Comparison of ENCODE assay signal across 8 cellular contexts in genomic region chr1:183024352-183025337, GRCh38. TPM values are rescaled to one million over a fixed set of nuclear protein-coding genes. Genes with fewer than 3 reads are reported as not detected.
DNase-seq lines count a peak whose midpoint lies in the region; ATAC-seq, FAIRE-seq and TF ChIP-seq lines count a peak whose summit lies in the region.

No MANE protein-coding gene starts in this region.

- H3K27me3 ChIP-seq in H7 (ENCODE audit: control insufficient read depth, insufficient read depth, low read length): no peaks in the 10 kb centered on the region
- no peaks in the 10 kb centered on the region for H3K27me3 ChIP-seq in keratinocyte (ENCODE audit: control insufficient read depth, extremely low read depth, insufficient read depth, low read length)

- H3K4me1 ChIP-seq in A549: peaks cover 65% of the 10 kb centered on the region
- peaks cover 45% of the 10 kb centered on the region for H3K4me1 ChIP-seq in keratinocyte (ENCODE audit: control insufficient read depth, extremely low read depth, insufficient read depth, low read length)

- H3K4me1 Mint-ChIP-seq in activated CD8-positive, alpha-beta T cell treated with anti-CD3 and anti-CD28 coated beads, Interleukin-2, amount 10 ng/mL, durations not matched to agents 7 days and 5 days (ENCODE audit: low read depth): peaks cover 11% of the 10 kb centered on the region

- no peaks in the 10 kb centered on the region for H3K36me3 Mint-ChIP-seq in activated CD8-positive, alpha-beta T cell treated with anti-CD3 and anti-CD28 coated beads, Interleukin-2, amount 10 ng/mL, durations not matched to agents 7 days and 5 days (ENCODE audit: low read depth)

- ATAC-seq in A549: no peak
- no peak for ATAC-seq in activated CD8-positive, alpha-beta T cell treated with anti-CD3 and anti-CD28 coated beads, Interleukin-2, amount 10 ng/mL, durations not matched to agents 7 days and 5 days
- ATAC-seq in GM21367 (IDR thresholded peaks at IDR 0.05; ENCODE audit: unreplicated experiment): no peak
- no peak for ATAC-seq in HG02852 (IDR thresholded peaks at IDR 0.05; ENCODE audit: unreplicated experiment)

- no peak for DNase-seq in A549 (ENCODE audit: low read depth in 1 of 2, low spot score in 1 of 2)
- no peak for DNase-seq in H7
- no peak for DNase-seq in activated CD8-positive, alpha-beta T cell treated with anti-CD3 and anti-CD28 coated beads, Interleukin-2, amount 10 ng/mL, durations not matched to agents 7 days and 5 days
- DNase-seq in keratinocyte (ENCODE audit: low read depth, low spot score): no peak
- DNase-seq in NCI-H2227 (lab: John Stamatoyannopoulos, UW; ENCODE audit: unreplicated experiment): no peak

- peak overlapping the region; percentile 1 for H2AFZ ChIP-seq in keratinocyte (ENCODE audit: control insufficient read depth, low read length)

- H3K27me3 Mint-ChIP-seq in activated CD8-positive, alpha-beta T cell treated with anti-CD3 and anti-CD28 coated beads, Interleukin-2, amount 10 ng/mL, durations not matched to agents 7 days and 5 days (ENCODE audit: low read depth): peaks cover 71% of the 10 kb centered on the region

- dilution Hi-C loops in keratinocyte (cut with MboI; ENCODE audit: extremely low pct_ligation_motif_present, low sequenced_read_pairs): no loop called here

- no peaks in the 10 kb centered on the region for H3K9me3 Mint-ChIP-seq in activated CD8-positive, alpha-beta T cell treated with anti-CD3 and anti-CD28 coated beads, Interleukin-2, amount 10 ng/mL, durations not matched to agents 7 days and 5 days (ENCODE audit: insufficient read depth)

- peak; percentile 39 for FAIRE-seq in A549 (lab: Jason Lieb, UNC)
- peak; percentile 29 for FAIRE-seq in keratinocyte (lab: Jason Lieb, UNC)

- H3K4me2 ChIP-seq in A549 (peak overlapping the region; percentile 85), keratinocyte (ENCODE audit: control insufficient read depth, extremely low read depth, insufficient read depth, low read depth, low read length) (peak overlapping the region; percentile 99)

- H3K9me3 ChIP-seq in A549: no peaks in the 10 kb centered on the region
- no peaks in the 10 kb centered on the region for H3K9me3 ChIP-seq in keratinocyte (ENCODE audit: control insufficient read depth, low read depth, low read length)

- H3K4me3 ChIP-seq in A549 (peak overlapping the region; percentile 76), H7 (ENCODE audit: insufficient read depth, low read depth, low read length) (peak overlapping the region; percentile 87), keratinocyte (ENCODE audit: control insufficient read depth in 2 of 3, extremely low read depth in 1 of 3, insufficient read depth in 2 of 3, low read depth in 1 of 3, low read length in 3 of 3) (peak overlapping the region; percentile 78 to 94 (median 93))

- CTCF ChIA-PET in A549 (lab: Yijun Ruan, JAX): interaction anchor here (0.6 to 2.3 kb wide), 13 partner anchors 16 to 210 kb away, joined by 3 to 14 read pairs (median 3); no protein-coding TSS in a partner anchor
- CTCF ChIA-PET in activated CD8-positive, alpha-beta T cell treated with anti-CD3 and anti-CD28 coated beads, Interleukin-2, amount 10 ng/mL, durations not matched to agents 7 days and 5 days (lab: Charles Lee): interaction anchor here (0.7 kb wide), 1 partner anchor 62 kb away, joined by 3 read pairs; no protein-coding TSS in a partner anchor

- no peaks in the 10 kb centered on the region for H3K9me1 ChIP-seq in keratinocyte (ENCODE audit: control insufficient read depth, extremely low read depth, insufficient read depth, low read length)

- H3K36me3 ChIP-seq in H7 (replicated peaks; ENCODE audit: control insufficient read depth, insufficient read depth, low read length) (no peaks in the 10 kb centered on the region), keratinocyte (ENCODE audit: control insufficient read depth in 2 of 2, extremely low read depth in 1 of 2, insufficient read depth in 2 of 2, low read length in 2 of 2) (peaks cover 0 to 4% of the 10 kb centered on the region in 2 experiments)

- no peak for TF ChIP-seq EP300 in A549 (IDR thresholded peaks at IDR 0.05)

- peak overlapping the region; percentile 33 for H3K27ac Mint-ChIP-seq in activated CD8-positive, alpha-beta T cell treated with anti-CD3 and anti-CD28 coated beads, Interleukin-2, amount 10 ng/mL, durations not matched to agents 7 days and 5 days

- H3K9ac ChIP-seq in keratinocyte (ENCODE audit: control insufficient read depth, extremely low read depth, insufficient read depth, low read length): peak overlapping the region; percentile 91

- H4K20me1 ChIP-seq in keratinocyte (ENCODE audit: control insufficient read depth, extremely low read depth, insufficient read depth, low read length): no peaks in the 10 kb centered on the region

- peak overlapping the region; percentile 99 to 100 for H3K27ac ChIP-seq in A549
- H3K27ac ChIP-seq in keratinocyte (ENCODE audit: control insufficient read depth, insufficient read depth, low read length): peak overlapping the region; percentile 95
- H3K27ac ChIP-seq in temporal lobe (ENCODE audit: low read depth, low read length): peak overlapping the region; percentile 27

- POLR2A ChIA-PET in A549 (lab: Yijun Ruan, JAX): interaction anchor here (0.6 to 1.4 kb wide), 5 partner anchors 21 to 156 kb away, joined by 3 to 9 read pairs (median 3); no protein-coding TSS in a partner anchor
- POLR2A ChIA-PET in activated CD8-positive, alpha-beta T cell treated with anti-CD3 and anti-CD28 coated beads, Interleukin-2, amount 10 ng/mL, durations not matched to agents 7 days and 5 days (lab: Charles Lee): no interaction called here

- no peak for TF ChIP-seq RAD21 in A549 (conservative IDR thresholded peaks at IDR 0.05 in 1 of 2, IDR thresholded peaks at IDR 0.05 in 1 of 2)

- 7% methylated on average over 14 of the region's 14 CpGs for WGBS in A549 (ENCODE audit: missing lambda C conversion rate)

- H3K4me3 Mint-ChIP-seq in activated CD8-positive, alpha-beta T cell treated with anti-CD3 and anti-CD28 coated beads, Interleukin-2, amount 10 ng/mL, durations not matched to agents 7 days and 5 days: peak overlapping the region; percentile 62

- no peak for TF ChIP-seq CTCF in A549 (IDR thresholded peaks at IDR 0.05)
- no peak for TF ChIP-seq CTCF in keratinocyte (optimal IDR thresholded peaks at IDR 0.05 in 1 of 3, IDR thresholded peaks at IDR 0.05 in 1 of 3, conservative IDR thresholded peaks at IDR 0.05 in 1 of 3; ENCODE audit: extremely low read depth in 1 of 3, insufficient read depth in 2 of 3, low read length in 3 of 3)

- TF ChIP-seq POLR2A in A549 (IDR thresholded peaks at IDR 0.05; ENCODE audit: low read length): no peak

- peaks cover 49% of the 10 kb centered on the region for H3K79me2 ChIP-seq in keratinocyte (ENCODE audit: control insufficient read depth, insufficient read depth, low read length)

TF ChIP-seq in A549, 52 proteins besides CTCF, POLR2A, EP300 and RAD21:
- TF ChIP-seq CEBPB (IDR thresholded peaks at IDR 0.05) (no peak), ESRRA (IDR thresholded peaks at IDR 0.05; ENCODE audit: borderline replicate concordance, low read length) (0 out of 2 replicates have a peak, but pooled peaks have one; percentile 25)

RNA-seq across cellular contexts. Expression of gene LAMC1, which starts 1.4 kb away (rescaled TPM):
- 139 and 152 TPM in 2 replicates for polyA plus RNA-seq in A549 (2011; rRNA removed)
- 39.6 and 43.0 TPM in 2 replicates for polyA plus RNA-seq in A549 (2012; cell fraction: cytosol; rRNA removed)
- 92.3 and 98.8 TPM in 2 replicates for polyA plus RNA-seq in A549 (2012; cell fraction: nucleus; rRNA removed)
- 85.8 to 106 TPM (median 93.7 TPM) in 3 replicates for polyA plus RNA-seq in A549 (2017; fragmentation: RNase III; extraction: RNeasy Plus Mini Kit Qiagen cat#74134 plus additional on column Dnase treatment)
- 149 and 171 TPM in 2 replicates for polyA minus RNA-seq in A549 (2011; rRNA and poly(A)+ RNA removed)
- total RNA-seq in H7 (2014; rRNA removed; shearing (Covaris generic)): 116 and 163 TPM in 2 replicates
- not detected for total RNA-seq in activated CD8-positive, alpha-beta T cell treated with anti-CD3 and anti-CD28 coated beads, Interleukin-2, amount 10 ng/mL, durations not matched to agents 7 days and 5 days
- 40.9 to 76.4 TPM (median 66.6 TPM) in 3 replicates for polyA plus RNA-seq in keratinocyte
- polyA plus RNA-seq in keratinocyte (2011; ENCODE audit: low read depth): 211 TPM
- 25.4 and 28.6 TPM in 2 replicates for polyA plus RNA-seq in keratinocyte (2011; cell fraction: cytosol; rRNA removed)
- 140 and 179 TPM in 2 replicates for polyA plus RNA-seq in keratinocyte (2011; cell fraction: nucleus; rRNA removed)
- 22.0 and 71.3 TPM in 2 replicates for polyA plus RNA-seq in keratinocyte (2012; ENCODE audit: low replicate concordance)
- 69.5 to 154 TPM (median 153 TPM) in 3 replicates for polyA minus RNA-seq in keratinocyte
- polyA minus RNA-seq in keratinocyte (2011; cell fraction: cytosol; rRNA and poly(A)+ RNA removed): 52.0 TPM
- polyA minus RNA-seq in keratinocyte (2011; cell fraction: nucleus; rRNA and poly(A)+ RNA removed): 139 and 261 TPM in 2 replicates
- total RNA-seq in temporal lobe: 30.7 TPM

Comparison
In these comparisons a context has a peak if more than half of its experiments do, and no peak if none do; other contexts are left out.
1. H3K27ac ChIP-seq: peak in every context shown above with its lines; median percentile 100 in A549; 95 in keratinocyte; 27 in temporal lobe.
2. RNA of gene LAMC1, which starts 1.4 kb away (total RNA-seq): 116 to 163 TPM in H7 and 30.7 TPM in temporal lobe (single experiment); not detected in activated CD8-positive, alpha-beta T cell treated with anti-CD3 and anti-CD28 coated beads, Interleukin-2, amount 10 ng/mL, durations not matched to agents 7 days and 5 days; every median in the first group is over 10 times any median in the second.
3. Peak in every context shown above with its lines, with median percentiles within 50 percentile points of each other: H3K4me3 ChIP-seq.